Comparison of ENCODE assay signal across 1 cellular context in the genomic region with DNA sequence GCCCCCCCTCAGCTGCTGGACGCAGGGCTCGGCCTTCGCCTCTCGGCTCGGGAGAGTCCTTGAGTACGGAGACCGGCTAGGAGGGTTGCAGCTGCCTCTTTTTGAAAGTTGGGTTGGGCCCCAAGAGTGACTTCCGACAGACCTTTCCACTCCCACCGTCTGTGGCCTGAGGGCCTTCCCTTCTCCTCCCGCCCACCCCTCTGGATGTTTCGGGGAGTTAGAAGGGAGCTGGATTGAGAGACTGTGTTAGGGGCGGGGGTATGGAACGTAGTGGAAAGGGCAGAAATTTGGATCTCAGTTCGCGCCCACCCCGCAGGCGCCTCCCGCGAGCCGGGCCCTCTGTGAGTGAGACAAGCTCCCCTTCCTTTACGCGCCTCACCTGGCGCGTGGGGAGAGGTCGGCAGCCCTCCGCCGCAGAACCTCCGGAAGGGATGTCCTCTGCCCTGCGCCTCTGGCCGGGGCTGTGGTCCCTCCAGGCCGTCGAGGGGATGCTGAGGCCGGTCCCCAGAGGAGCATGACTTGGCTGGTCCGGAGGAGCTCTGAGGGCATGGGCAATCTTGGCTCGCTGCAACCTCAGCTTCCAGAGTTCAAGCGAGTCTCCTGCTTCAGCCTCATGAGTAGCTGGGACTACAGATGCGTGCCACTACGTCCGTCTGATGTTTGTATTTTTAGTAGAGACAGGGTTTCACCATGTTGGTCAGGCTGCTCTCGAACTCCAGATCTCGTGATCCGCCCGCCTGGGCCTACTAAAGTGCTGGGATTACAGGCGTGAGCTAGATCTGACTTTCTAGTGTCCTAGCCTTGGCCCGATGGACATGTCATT.
A peak's percentile ranks its signal among the peaks of the same experiment; 100 is the strongest.
TF ChIP-seq lines count a peak whose summit lies in the region.

No MANE protein-coding gene starts in this region.

TF ChIP-seq in HepG2, 621 proteins besides CTCF, POLR2A, EP300 and RAD21 (continued from another document and continues in another):
- TF ChIP-seq, protein P1, sequence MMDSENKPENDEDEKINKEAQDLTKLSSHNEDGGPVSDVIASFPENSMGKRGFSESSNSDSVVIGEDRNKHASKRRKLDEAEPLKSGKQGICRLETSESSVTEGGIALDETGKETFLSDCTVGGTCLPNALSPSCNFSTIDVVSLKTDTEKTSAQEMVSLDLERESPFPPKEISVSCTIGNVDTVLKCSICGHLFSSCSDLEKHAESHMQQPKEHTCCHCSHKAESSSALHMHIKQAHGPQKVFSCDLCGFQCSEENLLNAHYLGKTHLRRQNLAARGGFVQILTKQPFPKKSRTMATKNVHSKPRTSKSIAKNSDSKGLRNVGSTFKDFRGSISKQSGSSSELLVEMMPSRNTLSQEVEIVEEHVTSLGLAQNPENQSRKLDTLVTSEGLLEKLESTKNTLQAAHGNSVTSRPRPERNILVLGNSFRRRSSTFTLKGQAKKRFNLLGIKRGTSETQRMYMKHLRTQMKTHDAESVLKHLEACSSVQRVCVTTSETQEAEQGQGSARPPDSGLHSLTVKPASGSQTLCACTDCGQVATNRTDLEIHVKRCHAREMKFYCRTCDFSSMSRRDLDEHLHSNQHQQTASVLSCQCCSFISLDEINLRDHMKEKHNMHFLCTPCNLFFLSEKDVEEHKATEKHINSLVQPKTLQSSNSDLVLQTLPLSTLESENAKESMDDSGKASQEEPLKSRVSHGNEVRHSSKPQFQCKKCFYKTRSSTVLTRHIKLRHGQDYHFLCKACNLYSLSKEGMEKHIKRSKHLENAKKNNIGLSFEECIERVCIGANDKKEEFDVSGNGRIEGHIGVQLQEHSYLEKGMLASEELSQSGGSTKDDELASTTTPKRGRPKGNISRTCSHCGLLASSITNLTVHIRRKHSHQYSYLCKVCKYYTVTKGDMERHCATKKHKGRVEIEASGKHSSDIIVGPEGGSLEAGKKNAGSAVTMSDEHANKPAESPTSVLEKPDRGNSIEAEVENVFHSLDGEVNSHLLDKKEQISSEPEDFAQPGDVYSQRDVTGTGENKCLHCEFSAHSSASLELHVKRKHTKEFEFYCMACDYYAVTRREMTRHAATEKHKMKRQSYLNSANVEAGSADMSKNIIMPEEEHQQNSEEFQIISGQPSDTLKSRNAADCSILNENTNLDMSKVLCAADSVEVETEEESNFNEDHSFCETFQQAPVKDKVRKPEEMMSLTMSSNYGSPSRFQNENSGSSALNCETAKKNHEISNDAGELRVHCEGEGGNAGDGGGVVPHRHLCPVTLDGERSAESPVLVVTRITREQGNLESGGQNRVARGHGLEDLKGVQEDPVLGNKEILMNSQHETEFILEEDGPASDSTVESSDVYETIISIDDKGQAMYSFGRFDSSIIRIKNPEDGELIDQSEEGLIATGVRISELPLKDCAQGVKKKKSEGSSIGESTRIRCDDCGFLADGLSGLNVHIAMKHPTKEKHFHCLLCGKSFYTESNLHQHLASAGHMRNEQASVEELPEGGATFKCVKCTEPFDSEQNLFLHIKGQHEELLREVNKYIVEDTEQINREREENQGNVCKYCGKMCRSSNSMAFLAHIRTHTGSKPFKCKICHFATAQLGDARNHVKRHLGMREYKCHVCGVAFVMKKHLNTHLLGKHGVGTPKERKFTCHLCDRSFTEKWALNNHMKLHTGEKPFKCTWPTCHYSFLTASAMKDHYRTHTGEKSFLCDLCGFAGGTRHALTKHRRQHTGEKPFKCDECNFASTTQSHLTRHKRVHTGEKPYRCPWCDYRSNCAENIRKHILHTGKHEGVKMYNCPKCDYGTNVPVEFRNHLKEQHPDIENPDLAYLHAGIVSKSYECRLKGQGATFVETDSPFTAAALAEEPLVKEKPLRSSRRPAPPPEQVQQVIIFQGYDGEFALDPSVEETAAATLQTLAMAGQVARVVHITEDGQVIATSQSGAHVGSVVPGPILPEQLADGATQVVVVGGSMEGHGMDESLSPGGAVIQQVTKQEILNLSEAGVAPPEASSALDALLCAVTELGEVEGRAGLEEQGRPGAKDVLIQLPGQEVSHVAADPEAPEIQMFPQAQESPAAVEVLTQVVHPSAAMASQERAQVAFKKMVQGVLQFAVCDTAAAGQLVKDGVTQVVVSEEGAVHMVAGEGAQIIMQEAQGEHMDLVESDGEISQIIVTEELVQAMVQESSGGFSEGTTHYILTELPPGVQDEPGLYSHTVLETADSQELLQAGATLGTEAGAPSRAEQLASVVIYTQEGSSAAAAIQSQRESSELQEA (CRISPR knock-in tag; IDR thresholded peaks at IDR 0.05; ENCODE audit: not compliant biosample characterization), result peak; percentile 56
- no peak for TF ChIP-seq MIXL1 (CRISPR knock-in tag; IDR thresholded peaks at IDR 0.05)
- peak; percentile 8 for TF ChIP-seq YEATS2 (CRISPR knock-in tag; IDR thresholded peaks at IDR 0.05; ENCODE audit: borderline replicate concordance)
- 0 out of 2 replicates have a peak, but pooled peaks have one; percentile 14 for TF ChIP-seq PPARG (CRISPR knock-in tag; conservative IDR thresholded peaks at IDR 0.05)
- peak; percentile 26; the same call in 1 of the 2 replicates for TF ChIP-seq KDM3A (CRISPR knock-in tag; IDR thresholded peaks at IDR 0.05; ENCODE audit: low read depth)
- 0 out of 2 replicates have a peak, but pooled peaks have one; percentile 44 for TF ChIP-seq ZBTB42 (CRISPR knock-in tag; IDR thresholded peaks at IDR 0.05)
- TF ChIP-seq REXO4 (CRISPR knock-in tag; IDR thresholded peaks at IDR 0.05; ENCODE audit: borderline replicate concordance), result 0 out of 2 replicates have a peak, but pooled peaks have one; percentile 1
- TF ChIP-seq ZNF781 (CRISPR knock-in tag; IDR thresholded peaks at IDR 0.05; ENCODE audit: borderline replicate concordance, not compliant biosample characterization), result no peak
- no peak for TF ChIP-seq CBX2 (IDR thresholded peaks at IDR 0.05; ENCODE audit: low read depth, low read length)
- TF ChIP-seq CBX2 (CRISPR knock-in tag; IDR thresholded peaks at IDR 0.05; ENCODE audit: low read depth), result no peak
- no peak for TF ChIP-seq ZEB1 (IDR thresholded peaks at IDR 0.05; ENCODE audit: insufficient replicate concordance, low read depth)
- no peak for TF ChIP-seq NONO (IDR thresholded peaks at IDR 0.05)
- no peak for TF ChIP-seq NONO (CRISPR knock-in tag; conservative IDR thresholded peaks at IDR 0.05)
- TF ChIP-seq ZNF652 (CRISPR knock-in tag; IDR thresholded peaks at IDR 0.05; ENCODE audit: borderline replicate concordance, low read depth), result 0 out of 2 replicates have a peak, but pooled peaks have one; percentile 1
- TF ChIP-seq, protein P2, sequence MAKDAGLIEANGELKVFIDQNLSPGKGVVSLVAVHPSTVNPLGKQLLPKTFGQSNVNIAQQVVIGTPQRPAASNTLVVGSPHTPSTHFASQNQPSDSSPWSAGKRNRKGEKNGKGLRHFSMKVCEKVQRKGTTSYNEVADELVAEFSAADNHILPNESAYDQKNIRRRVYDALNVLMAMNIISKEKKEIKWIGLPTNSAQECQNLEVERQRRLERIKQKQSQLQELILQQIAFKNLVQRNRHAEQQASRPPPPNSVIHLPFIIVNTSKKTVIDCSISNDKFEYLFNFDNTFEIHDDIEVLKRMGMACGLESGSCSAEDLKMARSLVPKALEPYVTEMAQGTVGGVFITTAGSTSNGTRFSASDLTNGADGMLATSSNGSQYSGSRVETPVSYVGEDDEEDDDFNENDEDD (CRISPR knock-in tag; IDR thresholded peaks at IDR 0.05; ENCODE audit: borderline replicate concordance), result 0 out of 2 replicates have a peak, but pooled peaks have one; percentile 9
- TF ChIP-seq, protein P3, sequence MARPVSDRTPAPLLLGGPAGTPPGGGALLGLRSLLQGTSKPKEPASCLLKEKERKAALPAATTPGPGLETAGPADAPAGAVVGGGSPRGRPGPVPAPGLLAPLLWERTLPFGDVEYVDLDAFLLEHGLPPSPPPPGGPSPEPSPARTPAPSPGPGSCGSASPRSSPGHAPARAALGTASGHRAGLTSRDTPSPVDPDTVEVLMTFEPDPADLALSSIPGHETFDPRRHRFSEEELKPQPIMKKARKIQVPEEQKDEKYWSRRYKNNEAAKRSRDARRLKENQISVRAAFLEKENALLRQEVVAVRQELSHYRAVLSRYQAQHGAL (CRISPR knock-in tag; IDR thresholded peaks at IDR 0.05; ENCODE audit: not compliant biosample characterization), result peak; percentile 24
- TF ChIP-seq PAWR (CRISPR knock-in tag; IDR thresholded peaks at IDR 0.05; ENCODE audit: borderline replicate concordance), result 0 out of 2 replicates have a peak, but pooled peaks have one; percentile 5
- 0 out of 2 replicates have a peak, but pooled peaks have one; percentile 69 for TF ChIP-seq MYNN (CRISPR knock-in tag; IDR thresholded peaks at IDR 0.05; ENCODE audit: low read depth)
- TF ChIP-seq ZSCAN21 (CRISPR knock-in tag; IDR thresholded peaks at IDR 0.05; ENCODE audit: borderline replicate concordance), result no peak
- TF ChIP-seq ZNF761 (CRISPR knock-in tag; conservative IDR thresholded peaks at IDR 0.05), result no peak
- peak; percentile 12; the same call in 1 of the 2 replicates for TF ChIP-seq POLR2AphosphoS5 (IDR thresholded peaks at IDR 0.05; ENCODE audit: low read depth, low read length)
- TF ChIP-seq TEAD3 (CRISPR knock-in tag; optimal IDR thresholded peaks at IDR 0.05; ENCODE audit: borderline replicate concordance), result no peak
- TF ChIP-seq, protein P4, sequence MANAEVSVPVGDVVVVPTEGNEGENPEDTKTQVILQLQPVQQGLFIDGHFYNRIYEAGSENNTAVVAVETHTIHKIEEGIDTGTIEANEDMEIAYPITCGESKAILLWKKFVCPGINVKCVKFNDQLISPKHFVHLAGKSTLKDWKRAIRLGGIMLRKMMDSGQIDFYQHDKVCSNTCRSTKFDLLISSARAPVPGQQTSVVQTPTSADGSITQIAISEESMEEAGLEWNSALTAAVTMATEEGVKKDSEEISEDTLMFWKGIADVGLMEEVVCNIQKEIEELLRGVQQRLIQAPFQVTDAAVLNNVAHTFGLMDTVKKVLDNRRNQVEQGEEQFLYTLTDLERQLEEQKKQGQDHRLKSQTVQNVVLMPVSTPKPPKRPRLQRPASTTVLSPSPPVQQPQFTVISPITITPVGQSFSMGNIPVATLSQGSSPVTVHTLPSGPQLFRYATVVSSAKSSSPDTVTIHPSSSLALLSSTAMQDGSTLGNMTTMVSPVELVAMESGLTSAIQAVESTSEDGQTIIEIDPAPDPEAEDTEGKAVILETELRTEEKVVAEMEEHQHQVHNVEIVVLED (CRISPR knock-in tag; IDR thresholded peaks at IDR 0.05; ENCODE audit: borderline replicate concordance), result peak; percentile 48; the same call in 1 of the 2 replicates
- TF ChIP-seq ZBTB21 (CRISPR knock-in tag; IDR thresholded peaks at IDR 0.05), result no peak; the same call in 1 of the 2 replicates
- TF ChIP-seq ZNF749 (CRISPR knock-in tag; IDR thresholded peaks at IDR 0.05; ENCODE audit: borderline replicate concordance), result peak; percentile 4; the same call in 1 of the 2 replicates
- TF ChIP-seq MAFF (IDR thresholded peaks at IDR 0.05; ENCODE audit: low read depth, low read length), result no peak
- TF ChIP-seq, protein P5, sequence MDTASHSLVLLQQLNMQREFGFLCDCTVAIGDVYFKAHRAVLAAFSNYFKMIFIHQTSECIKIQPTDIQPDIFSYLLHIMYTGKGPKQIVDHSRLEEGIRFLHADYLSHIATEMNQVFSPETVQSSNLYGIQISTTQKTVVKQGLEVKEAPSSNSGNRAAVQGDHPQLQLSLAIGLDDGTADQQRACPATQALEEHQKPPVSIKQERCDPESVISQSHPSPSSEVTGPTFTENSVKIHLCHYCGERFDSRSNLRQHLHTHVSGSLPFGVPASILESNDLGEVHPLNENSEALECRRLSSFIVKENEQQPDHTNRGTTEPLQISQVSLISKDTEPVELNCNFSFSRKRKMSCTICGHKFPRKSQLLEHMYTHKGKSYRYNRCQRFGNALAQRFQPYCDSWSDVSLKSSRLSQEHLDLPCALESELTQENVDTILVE (CRISPR knock-in tag; IDR thresholded peaks at IDR 0.05), result no peak
- 0 out of 2 replicates have a peak, but pooled peaks have one; percentile 16 for TF ChIP-seq SATB2 (CRISPR knock-in tag; IDR thresholded peaks at IDR 0.05)
- TF ChIP-seq ZNF510 (CRISPR knock-in tag; IDR thresholded peaks at IDR 0.05; ENCODE audit: low read depth), result no peak
- peak; percentile 92; the same call in 1 of the 2 replicates for TF ChIP-seq TOPORS (CRISPR knock-in tag; IDR thresholded peaks at IDR 0.05)
- TF ChIP-seq HNRNPH1 (optimal IDR thresholded peaks at IDR 0.05; ENCODE audit: low read depth, low read length), result peak; percentile 72
- peak; percentile 63; the same call in 1 of the 2 replicates for TF ChIP-seq FOXC1 (CRISPR knock-in tag; IDR thresholded peaks at IDR 0.05; ENCODE audit: borderline replicate concordance)
- TF ChIP-seq, protein P6, sequence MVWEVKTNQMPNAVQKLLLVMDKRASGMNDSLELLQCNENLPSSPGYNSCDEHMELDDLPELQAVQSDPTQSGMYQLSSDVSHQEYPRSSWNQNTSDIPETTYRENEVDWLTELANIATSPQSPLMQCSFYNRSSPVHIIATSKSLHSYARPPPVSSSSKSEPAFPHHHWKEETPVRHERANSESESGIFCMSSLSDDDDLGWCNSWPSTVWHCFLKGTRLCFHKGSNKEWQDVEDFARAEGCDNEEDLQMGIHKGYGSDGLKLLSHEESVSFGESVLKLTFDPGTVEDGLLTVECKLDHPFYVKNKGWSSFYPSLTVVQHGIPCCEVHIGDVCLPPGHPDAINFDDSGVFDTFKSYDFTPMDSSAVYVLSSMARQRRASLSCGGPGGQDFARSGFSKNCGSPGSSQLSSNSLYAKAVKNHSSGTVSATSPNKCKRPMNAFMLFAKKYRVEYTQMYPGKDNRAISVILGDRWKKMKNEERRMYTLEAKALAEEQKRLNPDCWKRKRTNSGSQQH (CRISPR knock-in tag; IDR thresholded peaks at IDR 0.05; ENCODE audit: low read depth), result peak; percentile 19; the same call in 1 of the 2 replicates
- TF ChIP-seq ZNF564 (CRISPR knock-in tag; IDR thresholded peaks at IDR 0.05), result no peak
- no peak for TF ChIP-seq CBX5 (CRISPR knock-in tag; IDR thresholded peaks at IDR 0.05; ENCODE audit: borderline replicate concordance)
- TF ChIP-seq ZC3H4 (CRISPR knock-in tag; IDR thresholded peaks at IDR 0.05; ENCODE audit: borderline replicate concordance), result peak; percentile 78; the same call in 1 of the 2 replicates
- peak; percentile 61; the same call in 1 of the 2 replicates for TF ChIP-seq CSRNP1 (CRISPR knock-in tag; IDR thresholded peaks at IDR 0.05)
- TF ChIP-seq BORCS8-MEF2B (CRISPR knock-in tag; IDR thresholded peaks at IDR 0.05), result peak; percentile 65; the same call in 1 of the 2 replicates
- no peak for TF ChIP-seq TGIF2 (CRISPR knock-in tag; IDR thresholded peaks at IDR 0.05)
- peak; percentile 7; the same call in 1 of the 2 replicates for TF ChIP-seq MEF2D (CRISPR knock-in tag; IDR thresholded peaks at IDR 0.05)
